In the genomic region with DNA sequence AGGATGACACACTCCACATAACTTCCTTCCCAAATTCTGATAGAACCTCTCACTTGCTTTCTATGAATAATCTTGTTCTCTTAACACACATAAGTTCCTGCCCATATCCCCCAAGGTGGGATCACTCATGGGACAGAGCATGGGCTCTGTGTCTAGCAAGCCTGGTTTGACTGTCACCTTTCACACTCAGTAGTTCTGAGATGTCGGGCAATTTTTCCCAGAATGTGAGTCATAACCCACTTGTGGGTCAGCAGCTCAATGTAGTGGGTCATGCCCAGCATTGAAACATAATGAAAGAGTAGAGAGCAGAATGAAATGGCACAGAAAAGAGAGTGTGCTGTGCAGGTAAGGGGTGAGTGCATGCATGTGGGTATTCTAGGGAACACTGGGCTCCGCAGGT, we compare ENCODE assay signal across 18 cellular contexts.
DNase-seq lines count a peak whose midpoint lies in the region; ATAC-seq and TF ChIP-seq lines count a peak whose summit lies in the region.
"Had no signal": no experiment of that assay in that cellular context is flagged by ENCODE, and none has a peak within 500 bp of the region (broad histone marks: within the 10 kb centered on the region; RNA-seq: fewer than 3 reads in every experiment).

No MANE protein-coding gene starts in this region.

- no peak overlapping the region for H3K27ac Mint-ChIP-seq in activated CD8-positive, alpha-beta memory T cell treated with anti-CD3 and anti-CD28 coated beads, Interleukin-2, amount 10 ng/mL, durations not matched to agents 7 days and 5 days
- no peak overlapping the region for H3K27ac Mint-ChIP-seq in T-helper 1 cell treated with Interleukin-12 subunit alpha and Interleukin-12 subunit beta and Interleukin-4 antibody, amounts not matched to agents 30 μg/mL and 1 μg/mL, for 36 hours
- H3K27ac Mint-ChIP-seq: CD4-positive, alpha-beta T cell; IgD-negative memory B cell had no signal

- peaks cover 24% of the 10 kb centered on the region for H3K4me1 Mint-ChIP-seq in activated CD8-positive, alpha-beta memory T cell treated with anti-CD3 and anti-CD28 coated beads, Interleukin-2, amount 10 ng/mL, durations not matched to agents 7 days and 5 days
- H3K4me1 Mint-ChIP-seq in T-helper 1 cell treated with Interleukin-12 subunit alpha and Interleukin-12 subunit beta and Interleukin-4 antibody, amounts not matched to agents 30 μg/mL and 1 μg/mL, for 36 hours (ENCODE audit: low read depth) = peaks cover 27% of the 10 kb centered on the region
- H3K4me1 Mint-ChIP-seq: IgD-negative memory B cell had no signal

- H2AFZ ChIP-seq in parathyroid adenoma = no peak overlapping the region

- no peaks in the 10 kb centered on the region for H3K36me3 ChIP-seq in parathyroid adenoma (ENCODE audit: control insufficient read depth, insufficient read depth, low read length)
- H3K36me3 ChIP-seq: HAP-1 had no signal

- no peaks in the 10 kb centered on the region for H3K27me3 ChIP-seq in parathyroid adenoma (ENCODE audit: control insufficient read depth, insufficient read depth, low read length)

- H3K27ac ChIP-seq in parathyroid adenoma = peak overlapping the region; percentile 86

- TF ChIP-seq CTCF in parathyroid adenoma (IDR thresholded peaks at IDR 0.05) = no peak

- H3K4me1 ChIP-seq in parathyroid adenoma = peaks cover 58% of the 10 kb centered on the region
- H3K4me1 ChIP-seq: HAP-1 had no signal

- CTCF ChIA-PET in activated CD8-positive, alpha-beta memory T cell treated with anti-CD3 and anti-CD28 coated beads, Interleukin-2, amount 10 ng/mL, durations not matched to agents 7 days and 5 days (lab: Charles Lee) = no interaction called here

- no peaks in the 10 kb centered on the region for H3K79me2 ChIP-seq in parathyroid adenoma

- H3K36me3 Mint-ChIP-seq in activated CD8-positive, alpha-beta memory T cell treated with anti-CD3 and anti-CD28 coated beads, Interleukin-2, amount 10 ng/mL, durations not matched to agents 7 days and 5 days = no peaks in the 10 kb centered on the region
- no peaks in the 10 kb centered on the region for H3K36me3 Mint-ChIP-seq in T-helper 1 cell treated with Interleukin-12 subunit alpha and Interleukin-12 subunit beta and Interleukin-4 antibody, amounts not matched to agents 30 μg/mL and 1 μg/mL, for 36 hours (ENCODE audit: low read depth)
- H3K36me3 Mint-ChIP-seq: IgD-negative memory B cell had no signal

- no peak overlapping the region for H3K4me3 Mint-ChIP-seq in activated CD8-positive, alpha-beta memory T cell treated with anti-CD3 and anti-CD28 coated beads, Interleukin-2, amount 10 ng/mL, durations not matched to agents 7 days and 5 days
- H3K4me3 Mint-ChIP-seq in T-helper 1 cell treated with Interleukin-12 subunit alpha and Interleukin-12 subunit beta and Interleukin-4 antibody, amounts not matched to agents 30 μg/mL and 1 μg/mL, for 36 hours = peak overlapping the region; percentile 2
- H3K4me3 Mint-ChIP-seq: CD4-positive, alpha-beta T cell; IgD-negative memory B cell had no signal

- no peaks in the 10 kb centered on the region for H3K9me3 Mint-ChIP-seq in activated CD8-positive, alpha-beta memory T cell treated with anti-CD3 and anti-CD28 coated beads, Interleukin-2, amount 10 ng/mL, durations not matched to agents 7 days and 5 days (ENCODE audit: low read depth)
- no peaks in the 10 kb centered on the region for H3K9me3 Mint-ChIP-seq in T-helper 1 cell treated with Interleukin-12 subunit alpha and Interleukin-12 subunit beta and Interleukin-4 antibody, amounts not matched to agents 30 μg/mL and 1 μg/mL, for 36 hours
- H3K9me3 Mint-ChIP-seq: CD4-positive, alpha-beta T cell; IgD-negative memory B cell had no signal

- H3K4me3 ChIP-seq in parathyroid adenoma (ENCODE audit: low read depth, low read length) = no peak overlapping the region
- H3K4me3 ChIP-seq: HAP-1 had no signal

- peak; percentile 65 for ATAC-seq in activated CD8-positive, alpha-beta memory T cell treated with anti-CD3 and anti-CD28 coated beads, Interleukin-2, amount 10 ng/mL, durations not matched to agents 7 days and 5 days
- no peak for ATAC-seq in HG03469 (IDR thresholded peaks at IDR 0.05; ENCODE audit: unreplicated experiment)

- no peak overlapping the region for H3K9ac ChIP-seq in parathyroid adenoma

- H3K9me3 ChIP-seq in parathyroid adenoma (ENCODE audit: control insufficient read depth, low read length) = no peaks in the 10 kb centered on the region
- H3K9me3 ChIP-seq: HAP-1 had no signal

- peak; percentile 62 for DNase-seq in activated CD8-positive, alpha-beta memory T cell treated with anti-CD3 and anti-CD28 coated beads, Interleukin-2, amount 10 ng/mL, durations not matched to agents 7 days and 5 days
- DNase-seq in activated CD8-positive, alpha-beta memory T cell treated with anti-CD3 and anti-CD28 coated beads, Interleukin-2, amount 50 U/mL, for 48 hours = no peak
- peak; percentile 28 for DNase-seq in CD1c-positive myeloid dendritic cell (ENCODE audit: extremely low spot score)
- no peak for DNase-seq in NOMO-1 (lab: John Stamatoyannopoulos, UW; ENCODE audit: unreplicated experiment in 2 of 2)
- DNase-seq: Calu3; CD4-positive, alpha-beta T cell; Kasumi-1; NCI-H1105; NCI-H1694 treated with DMSO at 0.1 percent for 48 hours; NCI-H2107; NCI-H226; NCI-H524 treated with DMSO at 0.1 percent for 48 hours; SHP77 treated with DMSO at 0.1 percent for 48 hours had no signal

- peaks cover 32% of the 10 kb centered on the region for H3K27me3 Mint-ChIP-seq in activated CD8-positive, alpha-beta memory T cell treated with anti-CD3 and anti-CD28 coated beads, Interleukin-2, amount 10 ng/mL, durations not matched to agents 7 days and 5 days
- peaks cover 5% of the 10 kb centered on the region for H3K27me3 Mint-ChIP-seq in T-helper 1 cell treated with Interleukin-12 subunit alpha and Interleukin-12 subunit beta and Interleukin-4 antibody, amounts not matched to agents 30 μg/mL and 1 μg/mL, for 36 hours (ENCODE audit: low read depth)
- H3K27me3 Mint-ChIP-seq: CD4-positive, alpha-beta T cell had no signal

- H3K4me2 ChIP-seq in parathyroid adenoma (ENCODE audit: low read length) = no peak overlapping the region

Comparison
In these comparisons a context has a peak if more than half of its experiments do, and no peak if none do; other contexts are left out.
1. DNase-seq: peak in activated CD8-positive, alpha-beta memory T cell treated with anti-CD3 and anti-CD28 coated beads, Interleukin-2, amount 10 ng/mL, durations not matched to agents 7 days and 5 days (single experiment) and CD1c-positive myeloid dendritic cell (single experiment); none in activated CD8-positive, alpha-beta memory T cell treated with anti-CD3 and anti-CD28 coated beads, Interleukin-2, amount 50 U/mL, for 48 hours (single experiment) and NOMO-1 (0 of 2).